34 cellular contexts compared by ENCODE assay signal in genomic region chr5:124022966-124023365, GRCh38.
"Had no signal": no experiment of that assay in that cellular context is flagged by ENCODE, and none has a peak within 500 bp of the region (broad histone marks: within the 10 kb centered on the region; RNA-seq: fewer than 3 reads in every experiment).

No MANE protein-coding gene starts in this region.

- DNase-seq: Karpas-422, Kasumi-1, KG1, MG63, MM.1S, MV-4-11, NCI-H1048, NCI-H1092, NCI-H1092 treated with DMSO at 0.1 percent for 48 hours, NCI-H1105, NCI-H1105 treated with DMSO at 0.1 percent for 48 hours, NCI-H1417, NCI-H1417 treated with DMSO at 0.1 percent for 48 hours, NCI-H1436, NCI-H1436 treated with DMSO at 0.1 percent for 48 hours, NCI-H146, NCI-H1694, NCI-H1694 treated with DMSO at 0.1 percent for 48 hours, NCI-H187, NCI-H187 treated with DMSO at 0.1 percent for 48 hours, NCI-H1930, NCI-H2029, NCI-H2029 treated with DMSO at 0.1 percent for 48 hours, NCI-H2081, NCI-H2081 treated with DMSO at 0.1 percent for 48 hours, NCI-H2107, NCI-H2171, NCI-H2171 treated with DMSO at 0.1 percent for 48 hours, NCI-H2227 treated with DMSO at 0.1 percent for 48 hours, NCI-H226, NCI-H345, NCI-H446, NCI-H446 treated with DMSO at 0.1 percent for 48 hours, NCI-H510A had no signal

- H3K4me3 ChIP-seq: MG63 had no signal
